ENCODE assay signal across 31 cellular contexts in genomic region chr1:18404460-18404859, GRCh38.
"Had no signal": no experiment of that assay in that cellular context is flagged by ENCODE, and none has a peak within 500 bp of the region (broad histone marks: within the 10 kb centered on the region; RNA-seq: fewer than 3 reads in every experiment).

No MANE protein-coding gene starts in this region.

- H3K9ac ChIP-seq: neural progenitor cell, parathyroid adenoma had no signal

- H3K9me3 ChIP-seq: ovary, psoas muscle, testis, transverse colon, upper lobe of right lung, uterus had no signal

- H3K4me1 Mint-ChIP-seq: natural killer cell; nephron; stimulated activated memory B cell treated with anti-CD40 and anti-IgM and Interleukin-4, amounts not matched to agents 10 μg/mL and 1 μg/mL and 100 μg/mL, for 72 hours; stimulated activated naive CD8-positive, alpha-beta T cell treated with anti-CD3 and anti-CD28 coated beads, Interleukin-15, amount 100 ng/mL, for 72 hours had no signal

- H3K27me3 ChIP-seq: neural progenitor cell, ovary, testis, uterus had no signal

- DNase-seq: natural killer cell; occipital lobe; ovary; posterior cingulate gyrus; psoas muscle; right cardiac atrium; spleen; stimulated activated CD4-positive, alpha-beta T cell treated with anti-CD3 and anti-CD28 coated beads, Interleukin-12 subunit alpha, Interleukin-12 subunit beta, amount 100 ng/mL, for 4 hours; stimulated activated CD4-positive, alpha-beta T cell treated with anti-CD3 and anti-CD28 coated beads, Interleukin-1b, Interleukin-23, amount 100 ng/mL, for 48 hours; stimulated activated CD4-positive, alpha-beta T cell treated with anti-CD3 and anti-CD28 coated beads, Interleukin-4, amount 100 ng/mL, for 1 hour; stimulated activated CD4-positive, alpha-beta T cell treated with anti-CD3 and anti-CD28 coated beads, Interleukin-4, amount 100 ng/mL, for 4 hours; stimulated activated CD8-positive, alpha-beta memory T cell treated with anti-CD3 and anti-CD28 coated beads, Interleukin-4, amount 100 ng/mL, for 48 hours; stimulated activated naive CD4-positive, alpha-beta T cell; stimulated activated naive CD8-positive, alpha-beta T cell treated with anti-CD3 and anti-CD28 coated beads, Interleukin-15, amount 100 ng/mL, for 72 hours; stimulated activated naive CD8-positive, alpha-beta T cell treated with anti-CD3 and anti-CD28 coated beads, Interleukin-15, Interleukin-2, amounts not matched to agents 100 U/mL and 50 U/mL, for 24 hours; substantia nigra; testis; transverse colon; upper lobe of right lung; uterus had no signal

- H3K4me3 Mint-ChIP-seq: natural killer cell; nephron; neural progenitor cell; stimulated activated memory B cell treated with anti-CD40 and anti-IgM and Interleukin-4, amounts not matched to agents 10 μg/mL and 1 μg/mL and 100 μg/mL, for 72 hours; stimulated activated naive CD8-positive, alpha-beta T cell treated with anti-CD3 and anti-CD28 coated beads, Interleukin-15, amount 100 ng/mL, for 72 hours; type B pancreatic cell had no signal

- H3K9me3 Mint-ChIP-seq: natural killer cell; nephron; neural progenitor cell; stimulated activated memory B cell treated with anti-CD40 and anti-IgM and Interleukin-4, amounts not matched to agents 10 μg/mL and 1 μg/mL and 100 μg/mL, for 72 hours; type B pancreatic cell had no signal

- H3K36me3 ChIP-seq: neural progenitor cell, ovary, spleen, suprapubic skin, tibial artery, transverse colon, upper lobe of right lung, uterus had no signal

- H3K4me1 ChIP-seq: parathyroid adenoma, psoas muscle, spleen, testis, tibial artery, upper lobe of right lung, uterus had no signal

- H3K4me2 ChIP-seq: neural progenitor cell, smooth muscle cell had no signal

- H3K36me3 Mint-ChIP-seq: natural killer cell; neural progenitor cell; stimulated activated memory B cell treated with anti-CD40 and anti-IgM and Interleukin-4, amounts not matched to agents 10 μg/mL and 1 μg/mL and 100 μg/mL, for 72 hours; type B pancreatic cell had no signal

- H3K4me3 ChIP-seq: neural progenitor cell, ovary, psoas muscle, skin epidermis, smooth muscle cell, spleen, suprapubic skin, testis, tibial artery, transverse colon, upper lobe of right lung, uterus had no signal

- H3K27ac Mint-ChIP-seq: natural killer cell; nephron; progenitor cell of endocrine pancreas; stimulated activated memory B cell treated with anti-CD40 and anti-IgM and Interleukin-4, amounts not matched to agents 10 μg/mL and 1 μg/mL and 100 μg/mL, for 72 hours; stimulated activated naive CD8-positive, alpha-beta T cell treated with anti-CD3 and anti-CD28 coated beads, Interleukin-15, amount 100 ng/mL, for 72 hours; type B pancreatic cell had no signal

- H3K27ac ChIP-seq: neural progenitor cell, ovary, parathyroid adenoma, psoas muscle, skin epidermis, spleen, suprapubic skin, testis, tibial artery, transverse colon, upper lobe of right lung, uterus had no signal

- H2AFZ ChIP-seq: neural progenitor cell, parathyroid adenoma had no signal

- H3K79me2 ChIP-seq: parathyroid adenoma had no signal

- ATAC-seq: natural killer cell; psoas muscle; right cardiac atrium; sciatic nerve; stimulated activated memory B cell treated with anti-CD40 and anti-IgM and Interleukin-4, amounts not matched to agents 10 μg/mL and 1 μg/mL and 100 μg/mL, for 72 hours; stimulated activated naive CD8-positive, alpha-beta T cell treated with anti-CD3 and anti-CD28 coated beads, Interleukin-15, amount 100 ng/mL, for 72 hours; stimulated activated naive CD8-positive, alpha-beta T cell treated with anti-CD3 and anti-CD28 coated beads, Interleukin-15, Interleukin-2, amounts not matched to agents 100 U/mL and 50 U/mL, for 24 hours; upper lobe of right lung had no signal
